Comparison of ENCODE assay signal across 28 cellular contexts in genomic region chr7:23200331-23200730, GRCh38. TPM values are rescaled to one million over a fixed set of nuclear protein-coding genes. Genes with fewer than 3 reads are reported as not detected.
"Had no signal": no experiment of that assay in that cellular context is flagged by ENCODE, and none has a peak within 500 bp of the region (broad histone marks: within the 10 kb centered on the region; RNA-seq: fewer than 3 reads in every experiment).

No MANE protein-coding gene starts in this region.

- H3K27me3 ChIP-seq: brain microvascular endothelial cell, esophagus squamous epithelium, gastroesophageal sphincter had no signal

- H3K4me1 ChIP-seq: esophagus squamous epithelium, gastroesophageal sphincter had no signal

- H3K27ac ChIP-seq: brain microvascular endothelial cell, epithelial cell of prostate, esophagus squamous epithelium, gastroesophageal sphincter, WERI-Rb-1 had no signal

- H3K4me3 ChIP-seq: esophagus squamous epithelium, gastroesophageal sphincter had no signal

- H3K9me3 ChIP-seq: esophagus squamous epithelium, gastroesophageal sphincter had no signal

- ATAC-seq: activated CD4-positive, CD25-positive, alpha-beta regulatory T cell treated with anti-CD3 and anti-CD28 coated beads, Interleukin-2, amount 50 U/mL, for 24 hours; activated CD8-positive, alpha-beta T cell treated with anti-CD3 and anti-CD28 coated beads for 36 hours; activated T-cell treated with anti-CD3 and anti-CD28 coated beads, Interleukin-2, amount 50 U/mL, for 4 hours; activated T-helper 17 cell treated with anti-CD3 and anti-CD28 coated beads, Interleukin-2, amount 50 U/mL, for 72 hours; gastroesophageal sphincter; T-helper 17 cell had no signal

- DNase-seq: activated B cell treated with CpG ODN at 0.5 μM for 24 hours; activated CD4-positive, alpha-beta T cell treated with anti-CD3 and anti-CD28 coated beads for 48 hours; activated CD4-positive, alpha-beta T cell treated with anti-CD3 and anti-CD28 coated beads, Interleukin-2, amount 50 U/mL, for 1 hour; activated CD4-positive, alpha-beta T cell treated with anti-CD3 and anti-CD28 coated beads, Interleukin-2, amount 50 U/mL, for 48 hours; activated CD8-positive, alpha-beta memory T cell treated with anti-CD3 and anti-CD28 coated beads for 24 hours; activated CD8-positive, alpha-beta T cell treated with anti-CD3 and anti-CD28 coated beads for 36 hours; activated effector memory CD4-positive, alpha-beta T cell treated with Interleukin-2 at 50 U/mL for 16 hours; activated gamma-delta T cell treated with Interleukin-2 at 50 U/mL for 16 hours; activated naive CD4-positive, alpha-beta T cell treated with anti-CD3 and anti-CD28 coated beads, Interleukin-2, amount 50 U/mL, for 16 hours; activated naive CD4-positive, alpha-beta T cell treated with Interleukin-2 at 50 U/mL for 16 hours; activated T-cell treated with anti-CD3 and anti-CD28 coated beads, Interleukin-2, amount 50 U/mL, for 4 hours; amniotic stem cell; anterior cingulate cortex; brain microvascular endothelial cell; caudate nucleus; cortex of kidney; dermis blood vessel endothelial cell; effector CD4-positive, alpha-beta T cell; esophagus squamous epithelium; foreskin melanocyte; T-helper 1 cell; T-helper 17 cell; T1000; WERI-Rb-1 had no signal

RNA-seq across cellular contexts. Expression of gene GPNMB, which starts 46.2 kb away (rescaled TPM):
- total RNA-seq: T-helper 17 cell had no signal
